Comparison of ENCODE assay signal across 10 cellular contexts in the genomic region with DNA sequence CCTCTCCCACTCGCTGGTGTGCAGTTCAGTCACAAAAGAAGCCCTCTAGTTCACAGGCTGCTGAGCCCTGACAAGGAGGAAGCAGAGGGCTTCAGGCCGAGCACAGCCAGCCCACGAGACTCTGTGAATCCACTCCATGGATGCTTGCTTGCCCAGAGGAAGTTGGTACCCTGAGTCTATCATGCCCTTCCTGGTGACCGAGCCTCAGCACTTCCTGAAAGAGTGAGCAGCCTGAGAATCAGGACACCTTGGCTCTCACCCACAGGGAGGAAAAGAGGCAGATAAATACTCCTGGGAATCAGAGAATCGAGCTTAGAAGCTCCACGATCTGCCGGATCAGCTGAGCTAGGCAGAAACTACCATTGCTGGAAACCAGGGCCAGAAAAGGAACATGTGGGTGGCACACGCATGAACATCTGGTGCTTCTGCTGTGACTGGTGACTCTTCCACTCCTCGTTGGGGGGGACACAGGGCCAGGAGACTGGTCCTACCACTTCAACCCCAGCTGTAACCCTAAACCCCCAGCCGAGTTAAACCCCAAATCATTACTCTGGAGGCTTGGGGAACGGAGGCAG.
A peak's percentile ranks its signal among the peaks of the same experiment; 100 is the strongest.
DNase-seq lines count a peak whose midpoint lies in the region; ATAC-seq and TF ChIP-seq lines count a peak whose summit lies in the region.
"Had no signal": no experiment of that assay in that cellular context is flagged by ENCODE, and none has a peak within 500 bp of the region (broad histone marks: within the 10 kb centered on the region; RNA-seq: fewer than 3 reads in every experiment).

No MANE protein-coding gene starts in this region.

- H3K4ac ChIP-seq in IMR-90 (ENCODE audit: low read depth, low read length) = no peak overlapping the region

- intact Hi-C loops in IMR-90 (cut with micrococcal nuclease) = loop anchor here (1.0 to 2.0 kb wide), 3 partner anchors 147 to 554 kb away; no protein-coding TSS in a partner anchor

- H3K56ac ChIP-seq in IMR-90 (ENCODE audit: extremely low read depth, insufficient read depth, low read length) = no peak overlapping the region

- no peak overlapping the region for H3K23ac ChIP-seq in IMR-90 (ENCODE audit: low read depth, low read length)

- H3K36me3 ChIP-seq in IMR-90 (ENCODE audit: control insufficient read depth, insufficient read depth, low read length) = no peaks in the 10 kb centered on the region

- H3K79me1 ChIP-seq in IMR-90 (ENCODE audit: low read depth in 1 of 2, low read length in 2 of 2) = no peaks in the 10 kb centered on the region

- peak overlapping the region; percentile 64 for H2AFZ ChIP-seq in IMR-90 (replicated peaks; ENCODE audit: low read length, poor library complexity)

- no peak for DNase-seq in IMR-90
- DNase-seq in fibroblast of mammary gland (ENCODE audit: low read depth) = peak; percentile 9
- DNase-seq in progenitor cell of endocrine pancreas (ENCODE audit: low spot score, unreplicated experiment) = no peak
- DNase-seq in GF-D8 (lab: John Stamatoyannopoulos, UW) = no peak
- no peak for DNase-seq in osteocyte (ENCODE audit: extremely low spot score, unreplicated experiment)
- no peak for DNase-seq in activated naive CD4-positive, alpha-beta T cell treated with anti-CD3 and anti-CD28 coated beads, Interleukin-2, amount 50 U/mL, for 16 hours
- DNase-seq: activated gamma-delta T cell had no signal

- no peak overlapping the region for H4K91ac ChIP-seq in IMR-90 (ENCODE audit: insufficient read depth, low read depth, low read length)

- H2BK5ac ChIP-seq in IMR-90 (ENCODE audit: low read depth, low read length, poor library complexity, severe bottlenecking) = no peak overlapping the region

- H2AK5ac ChIP-seq in IMR-90 (ENCODE audit: low read depth, low read length) = no peak overlapping the region

- peaks cover 2% of the 10 kb centered on the region for H3K4me1 Mint-ChIP-seq in progenitor cell of endocrine pancreas (ENCODE audit: low read depth)
- peaks cover 7% of the 10 kb centered on the region for H3K4me1 Mint-ChIP-seq in osteocyte (ENCODE audit: unreplicated experiment)
- H3K4me1 Mint-ChIP-seq: memory B cell had no signal

- H3K9me3 Mint-ChIP-seq in progenitor cell of endocrine pancreas (ENCODE audit: low read depth) (no peaks in the 10 kb centered on the region), osteocyte (ENCODE audit: unreplicated experiment) (no peaks in the 10 kb centered on the region)
- H3K9me3 Mint-ChIP-seq: memory B cell had no signal

- H2BK120ac ChIP-seq in IMR-90 (ENCODE audit: low read depth, low read length) = no peak overlapping the region

- H3K14ac ChIP-seq in IMR-90 (replicated peaks; ENCODE audit: low read depth, low read length) = no peak overlapping the region

- dilution Hi-C loops in IMR-90 (cut with HindIII; ENCODE audit: low sequenced_read_pairs, unreplicated experiment) = no loop called here

- H3K36me3 Mint-ChIP-seq in progenitor cell of endocrine pancreas (ENCODE audit: insufficient read depth) = no peaks in the 10 kb centered on the region
- H3K36me3 Mint-ChIP-seq in osteocyte (ENCODE audit: unreplicated experiment) = no peaks in the 10 kb centered on the region
- H3K36me3 Mint-ChIP-seq: memory B cell had no signal

- no peak overlapping the region for H2AK9ac ChIP-seq in IMR-90 (replicated peaks; ENCODE audit: low read depth, low read length, poor library complexity)

- H3K27ac ChIP-seq in IMR-90 (ENCODE audit: insufficient read depth, low read length) = no peak overlapping the region

- TF ChIP-seq RAD21 in IMR-90 (IDR thresholded peaks at IDR 0.05; ENCODE audit: low read length) = no peak

- no peak overlapping the region for H3K9ac ChIP-seq in IMR-90 (ENCODE audit: low read depth, low read length)

- ATAC-seq in GM18868 (IDR thresholded peaks at IDR 0.05; ENCODE audit: unreplicated experiment) (peak; percentile 16), IMR-90 (ENCODE audit: low read depth) (no peak), GM21447 (IDR thresholded peaks at IDR 0.05; ENCODE audit: unreplicated experiment) (no peak)

- H3K9me3 ChIP-seq in IMR-90 (ENCODE audit: control insufficient read depth, insufficient read depth, low read length) = no peaks in the 10 kb centered on the region

- peak overlapping the region; percentile 27 for H3K4me3 Mint-ChIP-seq in progenitor cell of endocrine pancreas (ENCODE audit: low read depth)
- H3K4me3 Mint-ChIP-seq in osteocyte (ENCODE audit: unreplicated experiment) = no peak overlapping the region
- H3K4me3 Mint-ChIP-seq: memory B cell had no signal

- no peak overlapping the region for H4K5ac ChIP-seq in IMR-90 (ENCODE audit: low read depth, low read length)

- no peak overlapping the region for H4K8ac ChIP-seq in IMR-90 (ENCODE audit: low read depth in 2 of 2, low read length in 2 of 2)

- H2BK20ac ChIP-seq in IMR-90 (ENCODE audit: low read depth, low read length) = no peak overlapping the region

- H3K4me3 ChIP-seq in IMR-90 (ENCODE audit: insufficient read depth, low read depth, low read length) (no peak overlapping the region), fibroblast of mammary gland (ENCODE audit: control insufficient read depth, low read depth, low read length) (peak overlapping the region; percentile 12)

- POLR2A ChIA-PET in IMR-90 (lab: Charles Lee; ENCODE audit: unreplicated experiment) = no interaction called here

- H2BK15ac ChIP-seq in IMR-90 (ENCODE audit: low read depth, low read length) = no peak overlapping the region

- H4K20me1 ChIP-seq in IMR-90 (ENCODE audit: insufficient read depth, low read length) = no peaks in the 10 kb centered on the region

- no peaks in the 10 kb centered on the region for H3K9me1 ChIP-seq in IMR-90 (ENCODE audit: insufficient read depth, low read length)

- H3K27ac Mint-ChIP-seq in progenitor cell of endocrine pancreas = peak overlapping the region; percentile 8
- H3K27ac Mint-ChIP-seq in osteocyte (ENCODE audit: unreplicated experiment) = no peak overlapping the region
- H3K27ac Mint-ChIP-seq: memory B cell had no signal

- peaks cover 51% of the 10 kb centered on the region for H3K27me3 Mint-ChIP-seq in progenitor cell of endocrine pancreas
- H3K27me3 Mint-ChIP-seq in osteocyte (ENCODE audit: unreplicated experiment) = peaks cover 82% of the 10 kb centered on the region

- no peaks in the 10 kb centered on the region for H3K4me1 ChIP-seq in IMR-90 (ENCODE audit: control insufficient read depth, insufficient read depth, low read length)

- 56% methylated on average over 4 of the region's 11 CpGs; no CpG with 5 or more reads in 1 of the 2 experiments for WGBS in IMR-90 (ENCODE audit: extremely low coverage in 2 of 2, insufficient read length in 1 of 2), 2 experiments

- CTCF ChIA-PET in IMR-90 (lab: Yijun Ruan, JAX) = interaction anchor here (0.8 to 1.7 kb wide), 8 partner anchors 10 to 1185 kb away, joined by 3 to 11 read pairs (median 4); no protein-coding TSS in a partner anchor

- TF ChIP-seq POLR2A in IMR-90 (IDR thresholded peaks at IDR 0.05; ENCODE audit: low read depth, low read length) = no peak

- in situ Hi-C loops in IMR-90 (cut with MboI; ENCODE audit: low sequenced_read_pairs) = loop anchor here (10.0 kb wide), 1 partner anchor 228 kb away; no protein-coding TSS in a partner anchor

- BruUV-seq in IMR-90 (replicated peaks; lab: Mats Ljungman, UMichigan) = no TSS peak

- peaks cover 13% of the 10 kb centered on the region for H3K27me3 ChIP-seq in IMR-90 (ENCODE audit: control insufficient read depth, insufficient read depth, low read length)

- no peak overlapping the region for H3K4me2 ChIP-seq in IMR-90 (ENCODE audit: low read depth, low read length)

- TF ChIP-seq CTCF in IMR-90 (conservative IDR thresholded peaks at IDR 0.05; ENCODE audit: low read depth, low read length) = no peak
- no peak for TF ChIP-seq CTCF in fibroblast of mammary gland (conservative IDR thresholded peaks at IDR 0.05; ENCODE audit: control insufficient read depth, insufficient read depth, low read depth, low read length)
- no peak for TF ChIP-seq CTCF in progenitor cell of endocrine pancreas (IDR thresholded peaks at IDR 0.05; ENCODE audit: unreplicated experiment)
- TF ChIP-seq CTCF in osteocyte (IDR thresholded peaks at IDR 0.05) = no peak

- H3K18ac ChIP-seq in IMR-90 (ENCODE audit: low read depth, low read length) = no peak overlapping the region

TF ChIP-seq in IMR-90, 13 proteins besides CTCF, POLR2A, EP300 and RAD21:
- TF ChIP-seq RFX5 (IDR thresholded peaks at IDR 0.05; ENCODE audit: low read depth, low read length) (no peak), MXI1 (IDR thresholded peaks at IDR 0.05; ENCODE audit: borderline replicate concordance, low read depth, low read length) (no peak), CHD1 (IDR thresholded peaks at IDR 0.05; ENCODE audit: low read depth, low read length) (no peak), MAFK (IDR thresholded peaks at IDR 0.05; ENCODE audit: low read depth, low read length) (no peak), MAZ (IDR thresholded peaks at IDR 0.05; ENCODE audit: borderline replicate concordance, low read depth, low read length) (no peak), NFE2L2 (IDR thresholded peaks at IDR 0.05; ENCODE audit: low read depth, low read length) (no peak), RCOR1 (IDR thresholded peaks at IDR 0.05; ENCODE audit: insufficient replicate concordance, low read length) (no peak), CEBPB (IDR thresholded peaks at IDR 0.05; ENCODE audit: low read depth, low read length) (no peak), ELK1 (IDR thresholded peaks at IDR 0.05; ENCODE audit: borderline replicate concordance, low read depth, low read length) (no peak), SMC3 (IDR thresholded peaks at IDR 0.05; ENCODE audit: low read depth, low read length) (no peak), BHLHE40 (IDR thresholded peaks at IDR 0.05; ENCODE audit: low read depth, low read length) (no peak), FOS (IDR thresholded peaks at IDR 0.05; ENCODE audit: low read depth, low read length) (no peak)
- TF ChIP-seq, protein P1, sequence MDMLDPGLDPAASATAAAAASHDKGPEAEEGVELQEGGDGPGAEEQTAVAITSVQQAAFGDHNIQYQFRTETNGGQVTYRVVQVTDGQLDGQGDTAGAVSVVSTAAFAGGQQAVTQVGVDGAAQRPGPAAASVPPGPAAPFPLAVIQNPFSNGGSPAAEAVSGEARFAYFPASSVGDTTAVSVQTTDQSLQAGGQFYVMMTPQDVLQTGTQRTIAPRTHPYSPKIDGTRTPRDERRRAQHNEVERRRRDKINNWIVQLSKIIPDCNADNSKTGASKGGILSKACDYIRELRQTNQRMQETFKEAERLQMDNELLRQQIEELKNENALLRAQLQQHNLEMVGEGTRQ (IDR thresholded peaks at IDR 0.05; ENCODE audit: low read depth, low read length) = no peak
